8 cellular contexts compared by ENCODE assay signal in genomic region chr7:76637061-76637691, GRCh38. TPM values are rescaled to one million over a fixed set of nuclear protein-coding genes. Genes with fewer than 3 reads are reported as not detected.
DNase-seq lines count a peak whose midpoint lies in the region; ATAC-seq, FAIRE-seq and TF ChIP-seq lines count a peak whose summit lies in the region.
"Not testable (repeated sequence)": the region's sequence is repeated elsewhere in the genome, so short reads cannot be mapped to it uniquely, and the experiment has no call there.

No MANE protein-coding gene starts in this region.

- H3K36me3 ChIP-seq in HCT116 (ENCODE audit: control insufficient read depth in 1 of 2, insufficient read depth in 2 of 2, low read length in 2 of 2); right atrium auricular region: not testable (repeated sequence)

- peak; percentile 53 for TF ChIP-seq RAD21 in HCT116 (IDR thresholded peaks at IDR 0.05; ENCODE audit: low read depth)

- POLR2A ChIA-PET in HCT116 (lab: Charles Lee), result not testable (repeated sequence)

- H3K27me3 ChIP-seq in HCT116 (ENCODE audit: insufficient read depth, low read length); right atrium auricular region: not testable (repeated sequence)

- not testable (repeated sequence) for H3K9me3 ChIP-seq in HCT116 (ENCODE audit: control insufficient read depth in 1 of 2, insufficient read depth in 1 of 2, low read depth in 1 of 2, low read length in 2 of 2); right atrium auricular region

- not testable (repeated sequence) for H3K79me2 ChIP-seq in HCT116 (ENCODE audit: insufficient read depth, low read length)

- H3K9me3 Mint-ChIP-seq in central memory CD8-positive, alpha-beta T cell; progenitor cell of endocrine pancreas (ENCODE audit: low read depth): not testable (repeated sequence)

- H3K27ac Mint-ChIP-seq in central memory CD8-positive, alpha-beta T cell (ENCODE audit: low read depth); progenitor cell of endocrine pancreas: not testable (repeated sequence)

- H4K20me1 ChIP-seq in HCT116 (ENCODE audit: insufficient read depth), result not testable (repeated sequence)

- not testable (repeated sequence) for H3K4me1 Mint-ChIP-seq in central memory CD8-positive, alpha-beta T cell; progenitor cell of endocrine pancreas (ENCODE audit: low read depth)

- H3K9me2 ChIP-seq in HCT116 (ENCODE audit: insufficient read depth), result not testable (repeated sequence)

- ATAC-seq in GM18909 (IDR thresholded peaks at IDR 0.05; ENCODE audit: poor library complexity, unreplicated experiment) (peak; percentile 91), HCT116 (peak; percentile 95), HG03432 (IDR thresholded peaks at IDR 0.05; ENCODE audit: unreplicated experiment) (peak; percentile 84)
- peak; percentile 90 for ATAC-seq in central memory CD8-positive, alpha-beta T cell (replicated peaks; ENCODE audit: extremely low read depth, poor library complexity, severe bottlenecking)

- RAD21 ChIA-PET in HCT116 (lab: Charles Lee; ENCODE audit: low non-redundant PET in 1 of 2, low total read pairs in 2 of 2, uncharacterized antibody in 2 of 2, unreplicated experiment in 2 of 2), result not testable (repeated sequence)

- H3K4me2 ChIP-seq in HCT116 (ENCODE audit: low read length), result not testable (repeated sequence)

- not testable (repeated sequence) for H3K27ac ChIP-seq in C4-2B; HCT116 (ENCODE audit: low read depth, low read length); right atrium auricular region

- not testable (repeated sequence) for BruUV-seq in HCT116 (replicated peaks; lab: Mats Ljungman, UMichigan)

- not testable (repeated sequence) for H3K9ac ChIP-seq in HCT116 (ENCODE audit: low read length)

- H3K36me3 Mint-ChIP-seq in central memory CD8-positive, alpha-beta T cell (ENCODE audit: insufficient read depth); progenitor cell of endocrine pancreas (ENCODE audit: insufficient read depth): not testable (repeated sequence)

- not testable (repeated sequence) for DNase-seq in HCT116 (ENCODE audit: low read depth, low spot score); central memory CD8-positive, alpha-beta T cell (ENCODE audit: low spot score in 2 of 2); right atrium auricular region (ENCODE audit: low spot score); progenitor cell of endocrine pancreas (ENCODE audit: low spot score, unreplicated experiment)
- peak; percentile 1 for DNase-seq in RCC 7860 (ENCODE audit: low spot score)

- H2AFZ ChIP-seq in HCT116 (ENCODE audit: low read depth, low read length, poor library complexity, severe bottlenecking), result not testable (repeated sequence)

- CTCF ChIA-PET in HCT116 (lab: Charles Lee), result interaction anchor here (1.6 kb wide), 1 partner anchor 476 kb away, joined by 6 read pairs; no protein-coding TSS in a partner anchor

- H3K4me3 ChIP-seq in HCT116 (replicated peaks in 1 of 2; ENCODE audit: low read depth in 1 of 2, low read length in 2 of 2); right atrium auricular region: not testable (repeated sequence)

- peak; percentile 74 for FAIRE-seq in RCC 7860 (lab: Jason Lieb, UNC)

- TF ChIP-seq CTCF in C4-2B (conservative IDR thresholded peaks at IDR 0.05), result peak; percentile 23
- peak; percentile 27 to 47 (median 27); a peak in 4 of 6 replicates for TF ChIP-seq CTCF in HCT116 (IDR thresholded peaks at IDR 0.05 in 2 of 3, conservative IDR thresholded peaks at IDR 0.05 in 1 of 3; ENCODE audit: borderline replicate concordance in 1 of 3, insufficient read depth in 1 of 3, low read depth in 2 of 3, low read length in 2 of 3)
- TF ChIP-seq CTCF in right atrium auricular region (IDR thresholded peaks at IDR 0.05), result peak; percentile 18 to 57
- peak; percentile 64 for TF ChIP-seq CTCF in progenitor cell of endocrine pancreas (IDR thresholded peaks at IDR 0.05; ENCODE audit: unreplicated experiment)

- intact Hi-C loops in HCT116 (cut with micrococcal nuclease), result not testable (repeated sequence)

- not testable (repeated sequence) for H3K4me1 ChIP-seq in HCT116 (ENCODE audit: control insufficient read depth in 1 of 2, insufficient read depth in 2 of 2, low read length in 2 of 2); right atrium auricular region

- not testable (repeated sequence) for TF ChIP-seq POLR2A in HCT116 (IDR thresholded peaks at IDR 0.05; ENCODE audit: borderline replicate concordance, extremely low read depth, insufficient read depth, insufficient read length)

- not testable (repeated sequence) for H3K27me3 Mint-ChIP-seq in central memory CD8-positive, alpha-beta T cell; progenitor cell of endocrine pancreas

- not testable (repeated sequence) for H3K4me3 Mint-ChIP-seq in central memory CD8-positive, alpha-beta T cell; progenitor cell of endocrine pancreas (ENCODE audit: low read depth)

RNA-seq across cellular contexts. Expression of gene POMZP3, which starts 10.1 kb away (rescaled TPM):
- 20.1 TPM for total RNA-seq in HCT116 (2021; ENCODE audit: unreplicated experiment)
- 14.4 and 15.1 TPM in 2 replicates for polyA plus RNA-seq in HCT116 (2012)
- total RNA-seq in right atrium auricular region, result 10 to 100 TPM in 1 of 2 donors, 1 to 10 TPM in 1; 2.2 to 10.1 TPM
- 10.9 and 11.9 TPM in 2 replicates for total RNA-seq in progenitor cell of endocrine pancreas
